ENCODE assay signal across 35 cellular contexts in the genomic region with DNA sequence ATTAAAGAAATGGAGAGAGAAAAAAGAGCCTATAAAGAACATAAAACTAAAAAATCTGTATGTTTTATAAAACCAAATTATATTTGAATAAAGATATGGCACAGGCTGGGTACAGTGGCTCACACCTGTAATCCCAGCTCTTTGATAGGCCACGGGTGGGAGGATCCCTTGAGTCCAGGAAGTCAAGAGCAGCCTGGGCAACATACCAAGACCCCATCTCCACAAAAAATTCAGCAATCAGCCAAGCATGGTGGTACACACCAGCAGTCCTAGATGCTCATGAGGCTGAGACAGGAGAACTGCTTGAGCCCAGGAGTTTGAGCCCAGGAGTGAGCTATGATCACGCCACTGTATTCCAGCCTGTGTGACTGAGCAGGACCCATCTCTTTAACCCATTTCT.
"Had no signal": no experiment of that assay in that cellular context is flagged by ENCODE, and none has a peak within 500 bp of the region (broad histone marks: within the 10 kb centered on the region; RNA-seq: fewer than 3 reads in every experiment).

No MANE protein-coding gene starts in this region.

- DNase-seq: activated CD4-positive, alpha-beta T cell treated with anti-CD3 and anti-CD28 coated beads for 48 hours; activated CD4-positive, alpha-beta T cell treated with anti-CD3 and anti-CD28 coated beads, Interleukin-2, amount 50 U/mL, for 48 hours; activated CD8-positive, alpha-beta memory T cell treated with anti-CD3 and anti-CD28 coated beads for 24 hours; activated effector memory CD4-positive, alpha-beta T cell treated with anti-CD3 and anti-CD28 coated beads, Interleukin-2, amount 50 U/mL, for 16 hours; activated naive CD4-positive, alpha-beta T cell treated with anti-CD3 and anti-CD28 coated beads for 36 hours; activated naive CD8-positive, alpha-beta T cell treated with anti-CD3 and anti-CD28 coated beads for 36 hours; activated T-cell treated with anti-CD3 and anti-CD28 coated beads, Interleukin-2, amount 50 U/mL, for 1 hour; adrenal gland; cerebellar nuclear complex; cortex of kidney; effector memory CD8-positive, alpha-beta T cell; erythroblast; islet precursor cell; left ventricle myocardium superior; midbrain; naive thymus-derived CD8-positive, alpha-beta T cell; occipital lobe; posterior cingulate gyrus; right cardiac atrium; spleen; stimulated activated naive CD4-positive, alpha-beta T cell treated with Interleukin-2 at 50 U/mL for 16 hours; T-helper 1 cell; testis had no signal

- H3K4me3 Mint-ChIP-seq: activated naive CD4-positive, alpha-beta T cell treated with anti-CD3 and anti-CD28 coated beads for 36 hours; activated naive CD8-positive, alpha-beta T cell treated with anti-CD3 and anti-CD28 coated beads for 36 hours; activated T-helper 1 cell treated with anti-CD3 and anti-CD28 coated beads, Interleukin-12 subunit alpha, Interleukin-12 subunit beta, Interleukin-2, Interleukin-4 antibody, amounts not matched to agents 30 ng/mL and 10 ng/mL and 1 ng/mL, durations not matched to agents 14 hours and 24 hours and 36 hours; brain; effector memory CD8-positive, alpha-beta T cell; naive thymus-derived CD8-positive, alpha-beta T cell; neural crest cell; T-helper 2 cell treated with Interferon-gamma antibody and Interleukin-4, amounts not matched to agents 5 μg/mL and 100 μg/mL, for 36 hours; type B pancreatic cell had no signal

- H3K27me3 ChIP-seq: adrenal gland, ascending aorta, cardiac muscle cell, gastroesophageal sphincter, hepatocyte, spleen, testis, vagina had no signal

- H3K27ac Mint-ChIP-seq: activated naive CD4-positive, alpha-beta T cell treated with anti-CD3 and anti-CD28 coated beads for 36 hours; activated naive CD8-positive, alpha-beta T cell treated with anti-CD3 and anti-CD28 coated beads for 36 hours; naive thymus-derived CD8-positive, alpha-beta T cell; T-helper 2 cell treated with Interferon-gamma antibody and Interleukin-4, amounts not matched to agents 5 μg/mL and 100 μg/mL, for 36 hours; type B pancreatic cell had no signal

- H3K27me3 Mint-ChIP-seq: brain, type B pancreatic cell had no signal

- H3K27ac ChIP-seq: adrenal gland, cardiac muscle cell, spleen, vagina, VCaP had no signal

- H3K36me3 ChIP-seq: adrenal gland, ascending aorta, cardiac muscle cell, gastroesophageal sphincter, spleen, vagina had no signal

- ATAC-seq: activated CD4-positive, CD25-positive, alpha-beta regulatory T cell treated with anti-CD3 and anti-CD28 coated beads, Interleukin-2, amount 50 U/mL, for 24 hours; effector memory CD8-positive, alpha-beta T cell; gastroesophageal sphincter; left ventricle myocardium superior; naive thymus-derived CD8-positive, alpha-beta T cell; right cardiac atrium had no signal

- H3K4me3 ChIP-seq: adrenal gland, ascending aorta, cardiac muscle cell, gastroesophageal sphincter, hepatocyte, spleen, testis, vagina had no signal

- H3K9me3 ChIP-seq: adrenal gland, ascending aorta, gastroesophageal sphincter, spleen, testis, vagina had no signal

- H3K36me3 Mint-ChIP-seq: activated naive CD8-positive, alpha-beta T cell treated with anti-CD3 and anti-CD28 coated beads for 36 hours had no signal

- H3K9me3 Mint-ChIP-seq: activated naive CD4-positive, alpha-beta T cell treated with anti-CD3 and anti-CD28 coated beads for 36 hours; activated naive CD8-positive, alpha-beta T cell treated with anti-CD3 and anti-CD28 coated beads for 36 hours; activated T-helper 1 cell treated with anti-CD3 and anti-CD28 coated beads, Interleukin-12 subunit alpha, Interleukin-12 subunit beta, Interleukin-2, Interleukin-4 antibody, amounts not matched to agents 30 ng/mL and 10 ng/mL and 1 ng/mL, durations not matched to agents 14 hours and 24 hours and 36 hours; naive thymus-derived CD8-positive, alpha-beta T cell; T-helper 2 cell treated with Interferon-gamma antibody and Interleukin-4, amounts not matched to agents 5 μg/mL and 100 μg/mL, for 36 hours; type B pancreatic cell had no signal
